In the genomic region with DNA sequence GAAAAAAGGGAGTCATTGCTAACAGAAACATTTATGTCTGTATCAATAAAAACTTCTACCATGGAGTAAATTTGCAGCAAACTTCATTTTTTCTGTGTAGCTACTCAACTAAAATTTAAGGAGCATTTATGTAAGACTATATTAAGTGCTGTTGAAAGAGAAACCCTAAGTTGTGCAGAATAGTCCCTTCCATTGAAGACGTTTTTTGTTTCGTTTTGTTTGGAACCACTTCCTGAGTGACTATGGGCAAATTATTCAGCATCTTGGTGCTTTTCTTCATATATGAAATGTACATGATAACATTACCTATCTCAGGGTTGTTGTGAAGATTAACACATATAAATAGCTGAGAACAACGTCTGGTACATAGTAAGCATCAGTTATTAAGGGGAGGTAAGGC, we compare ENCODE assay signal across 11 cellular contexts. TPM values are rescaled to one million over a fixed set of nuclear protein-coding genes. Genes with fewer than 3 reads are reported as not detected.
DNase-seq lines count a peak whose midpoint lies in the region; ATAC-seq and TF ChIP-seq lines count a peak whose summit lies in the region.
"Had no signal": no experiment of that assay in that cellular context is flagged by ENCODE, and none has a peak within 500 bp of the region (broad histone marks: within the 10 kb centered on the region; RNA-seq: fewer than 3 reads in every experiment).

No MANE protein-coding gene starts in this region.

- peaks cover 4% of the 10 kb centered on the region for H3K4me1 ChIP-seq in upper lobe of right lung

- intact Hi-C loops in upper lobe of right lung (cut with DNase I), result no loop called here

- H3K4me3 ChIP-seq in upper lobe of right lung, result no peak overlapping the region

- no peak for DNase-seq in activated T-cell treated with anti-CD3 and anti-CD28 coated beads, Interleukin-2, amount 50 U/mL, for 24 hours
- DNase-seq in activated T-cell treated with anti-CD3 and anti-CD28 coated beads, Interleukin-2, amount 50 U/mL, for 1 hour, result no peak
- DNase-seq in stimulated activated naive CD8-positive, alpha-beta T cell treated with anti-CD3 and anti-CD28 coated beads, Interleukin-15, amount 100 ng/mL, for 72 hours, result no peak
- DNase-seq in amygdala (lab: John Stamatoyannopoulos, UW) (no peak), upper lobe of right lung (no peak), globus pallidus (ENCODE audit: low spot score) (no peak)
- DNase-seq: endodermal cell, NCI-H146 had no signal

- peaks cover under 1% of the 10 kb centered on the region for H3K36me3 ChIP-seq in upper lobe of right lung

- H3K36me3 Mint-ChIP-seq in activated T-cell treated with anti-CD3 and anti-CD28 coated beads, Interleukin-2, amount 50 U/mL, for 24 hours (ENCODE audit: low read depth), result peaks cover 82% of the 10 kb centered on the region

- ATAC-seq in HG02571 (IDR thresholded peaks at IDR 0.05; ENCODE audit: unreplicated experiment) (peak; percentile 61), HG03432 (IDR thresholded peaks at IDR 0.05; ENCODE audit: unreplicated experiment) (peak; percentile 83), upper lobe of right lung (no peak)
- ATAC-seq in stimulated activated naive CD8-positive, alpha-beta T cell treated with anti-CD3 and anti-CD28 coated beads, Interleukin-15, amount 100 ng/mL, for 72 hours, result peak; percentile 67

- H3K4me3 Mint-ChIP-seq in activated T-cell treated with anti-CD3 and anti-CD28 coated beads, Interleukin-2, amount 50 U/mL, for 24 hours, result no peak overlapping the region
- H3K4me3 Mint-ChIP-seq in stimulated activated naive CD8-positive, alpha-beta T cell treated with anti-CD3 and anti-CD28 coated beads, Interleukin-15, amount 100 ng/mL, for 72 hours, result peak overlapping the region in 1 of 2 donors; percentile 31
- H3K4me3 Mint-ChIP-seq: endodermal cell had no signal

- peaks cover 26% of the 10 kb centered on the region for H3K4me1 Mint-ChIP-seq in activated T-cell treated with anti-CD3 and anti-CD28 coated beads, Interleukin-2, amount 50 U/mL, for 24 hours (ENCODE audit: low read depth)
- peaks cover 20% of the 10 kb centered on the region for H3K4me1 Mint-ChIP-seq in stimulated activated naive CD8-positive, alpha-beta T cell treated with anti-CD3 and anti-CD28 coated beads, Interleukin-15, amount 100 ng/mL, for 72 hours

- no peaks in the 10 kb centered on the region for H3K9me3 ChIP-seq in upper lobe of right lung

- H3K27ac Mint-ChIP-seq in activated T-cell treated with anti-CD3 and anti-CD28 coated beads, Interleukin-2, amount 50 U/mL, for 24 hours, result peak overlapping the region; percentile 64
- H3K27ac Mint-ChIP-seq in stimulated activated naive CD8-positive, alpha-beta T cell treated with anti-CD3 and anti-CD28 coated beads, Interleukin-15, amount 100 ng/mL, for 72 hours, result peak overlapping the region in 1 of 2 donors; percentile 80
- H3K27ac Mint-ChIP-seq: endodermal cell had no signal

- no peaks in the 10 kb centered on the region for H3K27me3 Mint-ChIP-seq in activated T-cell treated with anti-CD3 and anti-CD28 coated beads, Interleukin-2, amount 50 U/mL, for 24 hours
- no peaks in the 10 kb centered on the region for H3K27me3 Mint-ChIP-seq in stimulated activated naive CD8-positive, alpha-beta T cell treated with anti-CD3 and anti-CD28 coated beads, Interleukin-15, amount 100 ng/mL, for 72 hours

- H3K9me3 Mint-ChIP-seq in activated T-cell treated with anti-CD3 and anti-CD28 coated beads, Interleukin-2, amount 50 U/mL, for 24 hours, result peaks cover 27% of the 10 kb centered on the region
- peaks cover 20 to 28% of the 10 kb centered on the region in 2 donors for H3K9me3 Mint-ChIP-seq in stimulated activated naive CD8-positive, alpha-beta T cell treated with anti-CD3 and anti-CD28 coated beads, Interleukin-15, amount 100 ng/mL, for 72 hours

- H3K27ac ChIP-seq in upper lobe of right lung, result no peak overlapping the region
- H3K27ac ChIP-seq: HL-60 had no signal

- no peaks in the 10 kb centered on the region for H3K27me3 ChIP-seq in upper lobe of right lung

- TF ChIP-seq CTCF in upper lobe of right lung (IDR thresholded peaks at IDR 0.05), result no peak

RNA-seq across cellular contexts. Expression of gene SEM1, which starts 24.3 kb away (rescaled TPM):
- total RNA-seq in upper lobe of right lung, result 29.5 TPM
